ENCODE assay signal across 8 cellular contexts in the genomic region with DNA sequence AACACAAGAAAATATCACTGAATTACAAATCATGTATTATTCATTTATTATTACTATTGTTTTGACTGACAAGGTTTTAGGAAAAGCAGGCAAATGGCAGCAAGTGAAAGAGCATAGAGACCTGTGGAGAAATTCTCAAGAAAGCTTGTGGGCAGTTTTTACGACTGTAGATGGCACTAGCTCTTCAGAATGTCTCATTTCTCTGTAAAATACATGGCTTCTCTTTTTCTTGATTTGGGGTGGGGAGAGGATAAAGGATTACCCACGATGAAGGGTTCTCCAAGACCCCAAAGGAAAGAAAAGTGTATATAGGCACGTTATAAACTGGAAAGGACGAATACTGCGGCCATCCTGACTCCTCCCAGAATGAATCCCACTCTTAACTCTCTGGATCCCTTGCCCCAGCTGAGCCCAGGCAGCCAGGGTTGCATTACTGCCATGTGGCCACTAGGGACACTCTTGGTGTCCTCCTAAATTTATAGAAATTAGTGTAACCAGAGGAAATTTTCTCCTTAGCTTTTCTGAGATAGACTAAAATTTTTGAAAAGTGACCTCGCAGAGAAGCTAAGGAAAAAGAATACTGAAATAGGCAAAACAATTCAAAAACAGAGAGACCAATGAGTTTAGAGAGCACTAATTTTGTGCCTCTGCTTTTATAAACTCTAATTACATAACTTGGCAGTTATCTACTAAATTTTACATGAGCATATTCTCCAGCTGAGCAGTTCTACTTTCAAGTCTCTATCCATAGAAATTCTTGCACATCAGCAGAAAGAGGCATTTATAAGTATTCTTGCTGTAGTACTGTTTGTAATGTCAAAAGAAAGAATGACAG. TPM values are rescaled to one million over a fixed set of nuclear protein-coding genes. Genes with fewer than 3 reads are reported as not detected.
DNase-seq lines count a peak whose midpoint lies in the region; ATAC-seq and TF ChIP-seq lines count a peak whose summit lies in the region.

No MANE protein-coding gene starts in this region.

- H3K4me1 ChIP-seq in heart left ventricle: peaks cover 0 to 9% (median 0%) of the 10 kb centered on the region in 12 donors

- no peak overlapping the region for H3K27ac Mint-ChIP-seq in activated T-cell treated with anti-CD3 and anti-CD28 coated beads, Interleukin-2, amount 50 U/mL, for 72 hours
- H3K27ac Mint-ChIP-seq in progenitor cell of endocrine pancreas: no peak overlapping the region

- no peak overlapping the region for H3K27ac ChIP-seq in heart left ventricle

- no peak overlapping the region for H3K4me3 Mint-ChIP-seq in activated T-cell treated with anti-CD3 and anti-CD28 coated beads, Interleukin-2, amount 50 U/mL, for 72 hours
- peak overlapping the region; percentile 69 for H3K4me3 Mint-ChIP-seq in progenitor cell of endocrine pancreas (ENCODE audit: low read depth)

- in situ Hi-C loops in KBM-7 (cut with MboI; ENCODE audit: low pct_unique_long_range_greater_than_20kb, low sequenced_read_pairs): no loop called here

- no peak for ATAC-seq in activated T-cell treated with anti-CD3 and anti-CD28 coated beads, Interleukin-2, amount 50 U/mL, for 72 hours (replicated peaks in 1 of 2)
- ATAC-seq in heart left ventricle: peak in 2 of 4 donors; percentile 60 to 65

- TF ChIP-seq CTCF in AG09309 (IDR thresholded peaks at IDR 0.05; ENCODE audit: control insufficient read depth, insufficient read depth, low read depth, low read length, missing control alignments) (peak; percentile 80), GM12873 (IDR thresholded peaks at IDR 0.05; ENCODE audit: insufficient read depth, low read depth, low read length, missing control alignments) (peak; percentile 86), heart left ventricle (IDR thresholded peaks at IDR 0.05) (peak; percentile 62 to 87 (median 74)), progenitor cell of endocrine pancreas (IDR thresholded peaks at IDR 0.05; ENCODE audit: unreplicated experiment) (peak; percentile 87)

- H3K27me3 Mint-ChIP-seq in activated T-cell treated with anti-CD3 and anti-CD28 coated beads, Interleukin-2, amount 50 U/mL, for 72 hours (ENCODE audit: low read depth): peaks cover 28% of the 10 kb centered on the region
- H3K27me3 Mint-ChIP-seq in progenitor cell of endocrine pancreas: no peaks in the 10 kb centered on the region

- no peaks in the 10 kb centered on the region for H3K36me3 Mint-ChIP-seq in activated T-cell treated with anti-CD3 and anti-CD28 coated beads, Interleukin-2, amount 50 U/mL, for 72 hours (ENCODE audit: insufficient read depth in 2 of 2)
- no peaks in the 10 kb centered on the region for H3K36me3 Mint-ChIP-seq in progenitor cell of endocrine pancreas (ENCODE audit: insufficient read depth)

- H3K9me3 ChIP-seq in heart left ventricle: no peaks in the 10 kb centered on the region

- no peak for TF ChIP-seq POLR2A in heart left ventricle (IDR thresholded peaks at IDR 0.05)

- 0 to 7% (median 3%) methylated on average over 6 of the region's 6 CpGs for WGBS in heart left ventricle, 4 donors

- H3K4me3 ChIP-seq in AG09309 (ENCODE audit: control insufficient read depth, low read depth, low read length): no peak overlapping the region
- H3K4me3 ChIP-seq in heart left ventricle: peak overlapping the region in 5 of 12 donors; percentile 10 to 49 (median 36)

- intact Hi-C loops in heart left ventricle (cut with DNase I): loop anchor here in 2 of 10 donors (5.0 kb wide), 2 partner anchors 160 to 190 kb away; a partner anchor contains a TSS

- peaks cover 0 to 22% (median 0%) of the 10 kb centered on the region in 9 donors for H3K27me3 ChIP-seq in heart left ventricle

- no peaks in the 10 kb centered on the region for H3K36me3 ChIP-seq in heart left ventricle

- H3K4me1 Mint-ChIP-seq in activated T-cell treated with anti-CD3 and anti-CD28 coated beads, Interleukin-2, amount 50 U/mL, for 72 hours (ENCODE audit: low read depth): no peaks in the 10 kb centered on the region
- H3K4me1 Mint-ChIP-seq in progenitor cell of endocrine pancreas (ENCODE audit: low read depth): no peaks in the 10 kb centered on the region

- no peak for DNase-seq in AG09309 (ENCODE audit: low read depth)
- peak; percentile 48 for DNase-seq in KBM-7
- DNase-seq in activated T-cell treated with anti-CD3 and anti-CD28 coated beads, Interleukin-2, amount 50 U/mL, for 72 hours: peak; percentile 15 to 32
- peak; percentile 12 to 52 (median 32) for DNase-seq in heart left ventricle
- DNase-seq in progenitor cell of endocrine pancreas (ENCODE audit: low spot score, unreplicated experiment): peak; percentile 30
- DNase-seq in amniotic stem cell (lab: John Stamatoyannopoulos, UW): no peak
- DNase-seq in NCI-H187 treated with DMSO at 0.1 percent for 48 hours (lab: John Stamatoyannopoulos, UW): no peak

- no peaks in the 10 kb centered on the region for H3K9me3 Mint-ChIP-seq in activated T-cell treated with anti-CD3 and anti-CD28 coated beads, Interleukin-2, amount 50 U/mL, for 72 hours
- H3K9me3 Mint-ChIP-seq in progenitor cell of endocrine pancreas (ENCODE audit: low read depth): peaks cover 3% of the 10 kb centered on the region

RNA-seq across cellular contexts. Expression of a gene that starts 37.7 kb away (rescaled TPM):
- total RNA-seq in activated T-cell treated with anti-CD3 and anti-CD28 coated beads, Interleukin-2, amount 50 U/mL, for 72 hours: not detected
- total RNA-seq in heart left ventricle: 1 to 10 TPM in 2 of 9 donors, under 1 TPM in 7; 0.21 to 2.2 (median 0.64) TPM
- polyA plus RNA-seq in heart left ventricle: under 1 TPM; 0.15 to 0.26 TPM
- 33.3 and 47.5 TPM in 2 replicates for total RNA-seq in progenitor cell of endocrine pancreas

Comparison
In these comparisons a context has a peak if more than half of its experiments do, and no peak if none do; other contexts are left out.
1. DNase-seq: peak in KBM-7 (single experiment), activated T-cell treated with anti-CD3 and anti-CD28 coated beads, Interleukin-2, amount 50 U/mL, for 72 hours (2 of 2), heart left ventricle (5 of 5) and progenitor cell of endocrine pancreas (single experiment); none in AG09309 (single experiment), amniotic stem cell (single experiment) and NCI-H187 treated with DMSO at 0.1 percent for 48 hours (single experiment).
2. RNA of a gene that starts 37.7 kb away (total RNA-seq): 33.3 to 47.5 TPM in progenitor cell of endocrine pancreas; 0.21 to 2.2 TPM in heart left ventricle and not detected in activated T-cell treated with anti-CD3 and anti-CD28 coated beads, Interleukin-2, amount 50 U/mL, for 72 hours; every median in the first group is over 10 times any median in the second.
3. Peak in every context shown above with its lines, with median percentiles within 50 percentile points of each other: CTCF ChIP-seq.